Comparison of ENCODE assay signal across 17 cellular contexts in genomic region chr1:155569988-155570592, GRCh38. TPM values are rescaled to one million over a fixed set of nuclear protein-coding genes. Genes with fewer than 3 reads are reported as not detected.
DNase-seq lines count a peak whose midpoint lies in the region; ATAC-seq and TF ChIP-seq lines count a peak whose summit lies in the region.
"Had no signal": no experiment of that assay in that cellular context is flagged by ENCODE, and none has a peak within 500 bp of the region (broad histone marks: within the 10 kb centered on the region; RNA-seq: fewer than 3 reads in every experiment).

No MANE protein-coding gene starts in this region.

- no peak overlapping the region for H3K4me3 ChIP-seq in PC-9
- H3K4me3 ChIP-seq: vagina had no signal

- peaks cover 6% of the 10 kb centered on the region for H3K4me1 ChIP-seq in PC-9 (replicated peaks; ENCODE audit: insufficient read depth)
- H3K4me1 ChIP-seq: vagina had no signal

- H3K4me2 ChIP-seq in PC-9, result no peak overlapping the region

- peaks cover 16% of the 10 kb centered on the region; the same call in 1 of the 2 replicates for H3F3A ChIP-seq in PC-9 (ENCODE audit: insufficient read depth, low read depth)

- H3K79me2 ChIP-seq in PC-9 (ENCODE audit: low read depth), result peaks cover 49% of the 10 kb centered on the region

- TF ChIP-seq CTCF in PC-9 (conservative IDR thresholded peaks at IDR 0.05), result no peak
- TF ChIP-seq CTCF in omental fat pad (IDR thresholded peaks at IDR 0.05), result no peak

- POLR2A ChIA-PET in PC-9 (lab: Charles Lee; ENCODE audit: unreplicated experiment), result no interaction called here

- H4K20me1 ChIP-seq in PC-9 (ENCODE audit: insufficient read depth), result peaks cover 43% of the 10 kb centered on the region

- no peaks in the 10 kb centered on the region for H3K9me3 ChIP-seq in PC-9 (ENCODE audit: insufficient read depth, low read depth)
- H3K9me3 ChIP-seq: vagina had no signal

- H3K27me3 ChIP-seq in PC-9 (ENCODE audit: insufficient read depth, low read depth), result no peaks in the 10 kb centered on the region
- H3K27me3 ChIP-seq: vagina had no signal

- peak; percentile 89 for ATAC-seq in omental fat pad (ENCODE audit: low FRiP score)
- no peak for ATAC-seq in GM19324 (IDR thresholded peaks at IDR 0.05; ENCODE audit: low FRiP score, unreplicated experiment)
- no peak for ATAC-seq in GM21515 (IDR thresholded peaks at IDR 0.05; ENCODE audit: unreplicated experiment)

- no peaks in the 10 kb centered on the region for H3K9me2 ChIP-seq in PC-9 (ENCODE audit: insufficient read depth)

- CTCF ChIA-PET in PC-9 (lab: Charles Lee), result no interaction called here

- intact Hi-C loops in PC-9 (cut with micrococcal nuclease; ENCODE audit: unreplicated experiment), result no loop called here

- DNase-seq in EL, result peak; percentile 34
- DNase-seq in PC-9, result no peak
- DNase-seq in epithelial cell of prostate (ENCODE audit: low read depth, low spot score), result no peak
- no peak for DNase-seq in omental fat pad (ENCODE audit: low spot score)
- no peak for DNase-seq in NOMO-1 (lab: John Stamatoyannopoulos, UW; ENCODE audit: unreplicated experiment in 2 of 2)
- DNase-seq: activated naive CD4-positive, alpha-beta T cell; CD4-positive, alpha-beta memory T cell; effector CD4-positive, alpha-beta T cell; islet precursor cell; midbrain; NCI-H2029; NCI-H69; occipital lobe; SW 1271 had no signal

- no peak overlapping the region for H2AFZ ChIP-seq in PC-9

- BruUV-seq in PC-9 (replicated peaks; lab: Mats Ljungman, UMichigan), result no TSS peak

- H3K27ac ChIP-seq in PC-9, result 0 out of 2 replicates have a peak overlapping the region, but pooled peaks have one; percentile 6
- peak overlapping the region; percentile 29 for H3K27ac ChIP-seq in epithelial cell of prostate
- H3K27ac ChIP-seq: vagina had no signal

- peaks cover 10% of the 10 kb centered on the region; the same call in 1 of the 2 replicates for H3K36me3 ChIP-seq in PC-9 (ENCODE audit: low read depth)
- H3K36me3 ChIP-seq: vagina had no signal

RNA-seq across cellular contexts. Expression of gene ASH1L, which starts 7.5 kb away (rescaled TPM):
- 29.4 and 36.0 TPM in 2 replicates for total RNA-seq in PC-9 (2021)
- 10 to 100 TPM; 60.8 to 72.2 (median 65.6) TPM for total RNA-seq in omental fat pad

RNA-seq across cellular contexts. Expression of gene MSTO1, which starts 39.9 kb away (rescaled TPM):
- total RNA-seq in PC-9 (2021) (21.3 and 21.5 TPM in 2 replicates), omental fat pad (10 to 100 TPM; 16.8 to 50.9 (median 18.4) TPM)
